In genomic region chr7:519974-520458, GRCh38 we compare ENCODE assay signal across 1 cellular context.
TF ChIP-seq lines count a peak whose summit lies in the region.

No MANE protein-coding gene starts in this region.

TF ChIP-seq in GM12878, 131 proteins besides CTCF, POLR2A, EP300 and RAD21 (continued from another document):
- TF ChIP-seq TARDBP (IDR thresholded peaks at IDR 0.05; ENCODE audit: borderline replicate concordance), result no peak
